In genomic region chr12:552466-552865, GRCh38 we compare ENCODE assay signal across 18 cellular contexts.
A peak's percentile ranks its signal among the peaks of the same experiment; 100 is the strongest.
DNase-seq lines count a peak whose midpoint lies in the region; ATAC-seq and TF ChIP-seq lines count a peak whose summit lies in the region.
"Had no signal": no experiment of that assay in that cellular context is flagged by ENCODE, and none has a peak within 500 bp of the region (broad histone marks: within the 10 kb centered on the region; RNA-seq: fewer than 3 reads in every experiment).

No MANE protein-coding gene starts in this region.

- POLR2A ChIA-PET in CD8-positive, alpha-beta T cell (lab: Charles Lee): interaction anchor here (1.5 kb wide), 1 partner anchor 11 kb away, joined by 4 read pairs; no protein-coding TSS in a partner anchor
- POLR2A ChIA-PET in naive thymus-derived CD8-positive, alpha-beta T cell (lab: Charles Lee): interaction anchor here (0.6 to 1.6 kb wide), 2 partner anchors 12 to 121 kb away, joined by 5 to 6 read pairs; no protein-coding TSS in a partner anchor

- no peaks in the 10 kb centered on the region for H4K20me1 ChIP-seq in BLaER1

- H3K9me3 ChIP-seq in BLaER1: no peaks in the 10 kb centered on the region
- no peaks in the 10 kb centered on the region for H3K9me3 ChIP-seq in CD8-positive, alpha-beta T cell (ENCODE audit: low read length)
- H3K9me3 ChIP-seq in transverse colon: no peaks in the 10 kb centered on the region
- H3K9me3 ChIP-seq: ascending aorta, BE2C, SJCRH30, thyroid gland had no signal

- no peak for ATAC-seq in CD8-positive, alpha-beta T cell
- ATAC-seq in effector memory CD8-positive, alpha-beta T cell (replicated peaks): no peak
- ATAC-seq in naive thymus-derived CD8-positive, alpha-beta T cell: peak in 1 of 2 donors; percentile 2
- ATAC-seq: foreskin keratinocyte had no signal

- in situ Hi-C loops in transverse colon (cut with MboI; ENCODE audit: low pct_ligation_motif_present in 1 of 4, low pct_unique_long_range_greater_than_20kb in 1 of 4, low sequenced_read_pairs in 3 of 4): loop anchor here in 2 of 4 donors (5.0 to 25.0 kb wide), 4 partner anchors 100 to 385 kb away; partner anchors contain the start of gene RAD52 (in 1 of the 2)

- H3K4me3 Mint-ChIP-seq in CD8-positive, alpha-beta T cell: peak overlapping the region; percentile 77
- peak overlapping the region in 1 of 2 donors; percentile 86 for H3K4me3 Mint-ChIP-seq in effector memory CD8-positive, alpha-beta T cell
- peak overlapping the region in 9 of 10 donors; percentile 22 to 90 (median 79) for H3K4me3 Mint-ChIP-seq in naive thymus-derived CD8-positive, alpha-beta T cell
- H3K4me3 Mint-ChIP-seq: activated CD4-positive, alpha-beta memory T cell treated with anti-CD3 and anti-CD28 coated beads for 36 hours; HFFc6 had no signal

- intact Hi-C loops in CD8-positive, alpha-beta T cell (cut with DNase I, micrococcal nuclease): no loop called here
- intact Hi-C loops in transverse colon (cut with DNase I; ENCODE audit: low total_unique reads): no loop called here

- H3K4me1 ChIP-seq in BLaER1 (peaks cover 34% of the 10 kb centered on the region), transverse colon (peaks cover 0 to 4% (median 0%) of the 10 kb centered on the region in 4 donors)
- peaks cover 31% of the 10 kb centered on the region for H3K4me1 ChIP-seq in CD8-positive, alpha-beta T cell (ENCODE audit: insufficient read depth, low read length)
- H3K4me1 ChIP-seq: BE2C, foreskin keratinocyte, SJCRH30, thyroid gland had no signal

- H3K36me3 ChIP-seq in BLaER1 (peaks cover 4% of the 10 kb centered on the region; the same call in 1 of the 2 replicates), transverse colon (no peaks in the 10 kb centered on the region)
- no peaks in the 10 kb centered on the region for H3K36me3 ChIP-seq in CD8-positive, alpha-beta T cell (ENCODE audit: insufficient read depth, low read length)
- H3K36me3 ChIP-seq: BE2C, thyroid gland had no signal

- H3K27ac ChIP-seq in BLaER1: 0 out of 2 replicates have a peak overlapping the region, but pooled peaks have one; percentile 26
- no peak overlapping the region for H3K27ac ChIP-seq in CD8-positive, alpha-beta T cell (ENCODE audit: low read depth, low read length)
- H3K27ac ChIP-seq in transverse colon: no peak overlapping the region
- H3K27ac ChIP-seq: foreskin keratinocyte, SJCRH30, thyroid gland had no signal

- H3K27me3 ChIP-seq in BLaER1 (no peaks in the 10 kb centered on the region), transverse colon (no peaks in the 10 kb centered on the region)
- H3K27me3 ChIP-seq in CD8-positive, alpha-beta T cell (ENCODE audit: insufficient read depth, low read length): no peaks in the 10 kb centered on the region
- H3K27me3 ChIP-seq: ascending aorta, BE2C, foreskin keratinocyte, SJCRH30, thyroid gland had no signal

- WGBS in transverse colon (ENCODE audit: low coverage in 1 of 2), 2 donors: 75 to 100% methylated on average over 1 to 6 of the region's 6 CpGs

- H3K4me2 ChIP-seq in BLaER1: peak overlapping the region; percentile 86

- H3K27me3 Mint-ChIP-seq in CD8-positive, alpha-beta T cell (ENCODE audit: low read depth): no peaks in the 10 kb centered on the region
- no peaks in the 10 kb centered on the region for H3K27me3 Mint-ChIP-seq in effector memory CD8-positive, alpha-beta T cell
- no peaks in the 10 kb centered on the region for H3K27me3 Mint-ChIP-seq in naive thymus-derived CD8-positive, alpha-beta T cell
- H3K27me3 Mint-ChIP-seq: activated CD4-positive, alpha-beta memory T cell treated with anti-CD3 and anti-CD28 coated beads for 36 hours had no signal

- TF ChIP-seq POLR2A in transverse colon (IDR thresholded peaks at IDR 0.05): no peak

- no peak overlapping the region for H3K9ac ChIP-seq in BLaER1

- DNase-seq in CD8-positive, alpha-beta T cell: no peak
- DNase-seq in effector memory CD8-positive, alpha-beta T cell: no peak
- DNase-seq in naive thymus-derived CD8-positive, alpha-beta T cell: no peak
- DNase-seq in iPS-NIHi7 (ENCODE audit: extremely low spot score) (no peak), transverse colon (no peak), T1000 (lab: John Stamatoyannopoulos, UW) (no peak)
- DNase-seq: activated CD4-positive, alpha-beta memory T cell treated with anti-CD3 and anti-CD28 coated beads for 36 hours; BE2C; DMS79; foreskin keratinocyte; HFFc6; NCI-H1694 treated with DMSO at 0.1 percent for 48 hours; NCI-H524; SJCRH30; stimulated activated CD4-positive, alpha-beta T cell treated with anti-CD3 and anti-CD28 coated beads, Interleukin-4, amount 100 ng/mL, for 1 hour; thyroid gland had no signal

- TF ChIP-seq CTCF in CD8-positive, alpha-beta T cell (IDR thresholded peaks at IDR 0.05): no peak
- no peak for TF ChIP-seq CTCF in transverse colon (IDR thresholded peaks at IDR 0.05)

- no peak for TF ChIP-seq EP300 in transverse colon (IDR thresholded peaks at IDR 0.05; ENCODE audit: low read depth)

- peaks cover 4% of the 10 kb centered on the region for H3K36me3 Mint-ChIP-seq in CD8-positive, alpha-beta T cell
- peaks cover 4% of the 10 kb centered on the region for H3K36me3 Mint-ChIP-seq in effector memory CD8-positive, alpha-beta T cell (ENCODE audit: insufficient read depth)
- H3K36me3 Mint-ChIP-seq in naive thymus-derived CD8-positive, alpha-beta T cell: no peaks in the 10 kb centered on the region
- H3K36me3 Mint-ChIP-seq: activated CD4-positive, alpha-beta memory T cell treated with anti-CD3 and anti-CD28 coated beads for 36 hours had no signal

- H3K9me3 Mint-ChIP-seq in CD8-positive, alpha-beta T cell: no peaks in the 10 kb centered on the region
- no peaks in the 10 kb centered on the region for H3K9me3 Mint-ChIP-seq in effector memory CD8-positive, alpha-beta T cell
- no peaks in the 10 kb centered on the region for H3K9me3 Mint-ChIP-seq in naive thymus-derived CD8-positive, alpha-beta T cell
- H3K9me3 Mint-ChIP-seq: activated CD4-positive, alpha-beta memory T cell treated with anti-CD3 and anti-CD28 coated beads for 36 hours; HFFc6 had no signal

- CTCF ChIA-PET in CD8-positive, alpha-beta T cell (lab: Charles Lee): interaction anchor here (1.3 to 2.6 kb wide), 2 partner anchors 103 to 110 kb away, joined by 4 to 13 read pairs; no protein-coding TSS in a partner anchor

- H3K4me1 Mint-ChIP-seq in CD8-positive, alpha-beta T cell (ENCODE audit: low read depth): peaks cover 52% of the 10 kb centered on the region
- H3K4me1 Mint-ChIP-seq in effector memory CD8-positive, alpha-beta T cell (ENCODE audit: low read depth in 2 of 2): peaks cover 21 to 35% of the 10 kb centered on the region in 2 donors
- peaks cover 35 to 69% (median 45%) of the 10 kb centered on the region in 4 donors for H3K4me1 Mint-ChIP-seq in naive thymus-derived CD8-positive, alpha-beta T cell

- peak overlapping the region; percentile 49 for H3K27ac Mint-ChIP-seq in CD8-positive, alpha-beta T cell
- peak overlapping the region; percentile 24 to 78 for H3K27ac Mint-ChIP-seq in effector memory CD8-positive, alpha-beta T cell
- H3K27ac Mint-ChIP-seq in naive thymus-derived CD8-positive, alpha-beta T cell: peak overlapping the region in 6 of 10 donors; percentile 65 to 92 (median 82)
- H3K27ac Mint-ChIP-seq: activated CD4-positive, alpha-beta memory T cell treated with anti-CD3 and anti-CD28 coated beads for 36 hours; HFFc6 had no signal

- no peak overlapping the region for H3K4me3 ChIP-seq in BLaER1
- H3K4me3 ChIP-seq in CD8-positive, alpha-beta T cell (ENCODE audit: low read depth, low read length): no peak overlapping the region
- H3K4me3 ChIP-seq in transverse colon: no peak overlapping the region
- H3K4me3 ChIP-seq: ascending aorta, SJCRH30, thyroid gland had no signal
